ENCODE assay signal across 29 cellular contexts in the genomic region with DNA sequence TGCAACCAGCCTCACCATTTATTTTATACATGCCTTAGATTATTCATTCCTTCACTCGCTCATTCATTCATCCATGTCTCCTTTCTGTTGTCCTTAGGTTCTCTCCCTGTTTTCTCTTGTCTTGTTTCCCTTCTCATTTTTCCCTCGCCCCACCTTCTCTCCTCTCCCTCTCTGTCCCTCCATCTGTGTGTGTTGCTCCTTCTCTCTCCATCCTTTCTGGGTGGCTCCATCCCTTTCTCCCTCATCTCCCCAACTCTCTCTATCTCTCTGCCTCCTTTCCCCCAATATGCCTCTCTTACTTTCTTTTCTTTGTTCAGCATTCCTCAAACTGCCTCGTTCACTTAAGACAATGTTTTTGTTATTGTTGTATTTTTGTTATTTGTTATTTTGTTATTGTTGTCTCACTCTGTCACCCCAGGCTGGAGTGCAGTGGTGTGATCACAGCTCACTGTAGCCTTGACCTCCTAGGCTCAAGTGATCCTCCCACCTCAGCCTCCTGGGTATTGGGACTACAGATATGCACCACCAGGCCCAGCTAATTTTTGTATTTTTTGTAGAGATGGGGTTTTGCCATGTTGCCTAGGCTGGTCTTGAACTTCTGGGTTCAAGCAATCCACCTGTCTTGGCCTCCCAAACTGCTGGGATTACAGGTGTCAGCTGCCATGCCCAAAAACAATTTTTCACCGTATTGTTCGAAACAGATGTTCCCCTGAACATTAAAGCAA. TPM values are rescaled to one million over a fixed set of nuclear protein-coding genes. Genes with fewer than 3 reads are reported as not detected.
"Had no signal": no experiment of that assay in that cellular context is flagged by ENCODE, and none has a peak within 500 bp of the region (broad histone marks: within the 10 kb centered on the region; RNA-seq: fewer than 3 reads in every experiment).

No MANE protein-coding gene starts in this region.

- ATAC-seq: activated naive CD8-positive, alpha-beta T cell treated with anti-CD3 and anti-CD28 coated beads, Interleukin-2, amount 50 U/mL, for 24 hours; PC-3; T-helper 17 cell had no signal

- H3K27me3 ChIP-seq: Peyer's patch, SJSA1 had no signal

- H3K4me3 ChIP-seq: Peyer's patch, SJSA1 had no signal

- H3K36me3 ChIP-seq: Peyer's patch, SJSA1 had no signal

- H3K4me1 ChIP-seq: Peyer's patch, SJSA1 had no signal

- H3K27ac ChIP-seq: Peyer's patch, SJSA1, VCaP had no signal

- H3K9me3 ChIP-seq: Peyer's patch, SJSA1, SK-N-SH had no signal

- DNase-seq: activated B cell treated with CpG ODN at 0.5 μM for 24 hours; activated CD4-positive, alpha-beta memory T cell treated with anti-CD3 and anti-CD28 coated beads for 36 hours; activated CD4-positive, alpha-beta T cell treated with anti-CD3 and anti-CD28 coated beads for 4 hours; activated CD4-positive, alpha-beta T cell treated with anti-CD3 and anti-CD28 coated beads, Interleukin-2, amount 50 U/mL, for 1 hour; activated CD4-positive, CD25-positive, alpha-beta regulatory T cell treated with anti-CD3 and anti-CD28 coated beads, Interleukin-2, amount 50 U/mL, for 72 hours; activated CD8-positive, alpha-beta memory T cell treated with anti-CD3 and anti-CD28 coated beads, Interleukin-2, amount 50 U/mL, for 4 hours; activated naive CD8-positive, alpha-beta T cell treated with anti-CD3 and anti-CD28 coated beads, Interleukin-2, amount 50 U/mL, for 24 hours; activated T-cell treated with anti-CD3 and anti-CD28 coated beads for 4 hours; activated T-cell treated with anti-CD3 and anti-CD28 coated beads, Interleukin-2, amount 50 U/mL, for 4 hours; anterior cingulate cortex; caudate nucleus; cerebellar nuclear complex; MM.1S; MV-4-11; NCI-H1092; NCI-H1436 treated with DMSO at 0.1 percent for 48 hours; NCI-H345; NCI-H524 treated with DMSO at 0.1 percent for 48 hours; PC-3; Peyer's patch; SHP77 treated with DMSO at 0.1 percent for 48 hours; SK-N-SH; T-helper 17 cell had no signal

RNA-seq across cellular contexts. Expression of a gene that starts 27.5 kb away (rescaled TPM):
- total RNA-seq: activated B cell treated with CpG ODN at 0.5 μM for 24 hours; activated CD4-positive, alpha-beta memory T cell treated with anti-CD3 and anti-CD28 coated beads for 36 hours; activated T-cell treated with anti-CD3 and anti-CD28 coated beads, Interleukin-2, amount 50 U/mL, for 4 hours; activated T-helper 1 cell treated with anti-CD3 and anti-CD28 coated beads, Interleukin-12 subunit alpha, Interleukin-12 subunit beta, Interleukin-2, Interleukin-4 antibody, amounts not matched to agents 30 ng/mL and 10 ng/mL and 1 ng/mL, durations not matched to agents 14 hours and 24 hours and 36 hours; bronchial epithelial cell; LHCN-M2; NCI-H460; PC-3; Peyer's patch; SJSA1; T-helper 17 cell had no signal

RNA-seq across cellular contexts. Expression of a gene that starts 31.8 kb away (rescaled TPM):
- total RNA-seq: activated B cell treated with CpG ODN at 0.5 μM for 24 hours; activated CD4-positive, alpha-beta memory T cell treated with anti-CD3 and anti-CD28 coated beads for 36 hours; activated T-cell treated with anti-CD3 and anti-CD28 coated beads, Interleukin-2, amount 50 U/mL, for 4 hours; activated T-helper 1 cell treated with anti-CD3 and anti-CD28 coated beads, Interleukin-12 subunit alpha, Interleukin-12 subunit beta, Interleukin-2, Interleukin-4 antibody, amounts not matched to agents 30 ng/mL and 10 ng/mL and 1 ng/mL, durations not matched to agents 14 hours and 24 hours and 36 hours; bronchial epithelial cell; LHCN-M2; NCI-H460; PC-3; Peyer's patch; SJSA1; T-helper 17 cell had no signal

RNA-seq across cellular contexts. Expression of a gene that starts 34.6 kb away (rescaled TPM):
- total RNA-seq: activated B cell treated with CpG ODN at 0.5 μM for 24 hours; activated CD4-positive, alpha-beta memory T cell treated with anti-CD3 and anti-CD28 coated beads for 36 hours; activated T-cell treated with anti-CD3 and anti-CD28 coated beads, Interleukin-2, amount 50 U/mL, for 4 hours; activated T-helper 1 cell treated with anti-CD3 and anti-CD28 coated beads, Interleukin-12 subunit alpha, Interleukin-12 subunit beta, Interleukin-2, Interleukin-4 antibody, amounts not matched to agents 30 ng/mL and 10 ng/mL and 1 ng/mL, durations not matched to agents 14 hours and 24 hours and 36 hours; bronchial epithelial cell; LHCN-M2; NCI-H460; PC-3; Peyer's patch; SJSA1; T-helper 17 cell had no signal

RNA-seq across cellular contexts. Expression of a gene that starts 39.5 kb away (rescaled TPM):
- total RNA-seq: activated B cell treated with CpG ODN at 0.5 μM for 24 hours; activated CD4-positive, alpha-beta memory T cell treated with anti-CD3 and anti-CD28 coated beads for 36 hours; activated T-cell treated with anti-CD3 and anti-CD28 coated beads, Interleukin-2, amount 50 U/mL, for 4 hours; activated T-helper 1 cell treated with anti-CD3 and anti-CD28 coated beads, Interleukin-12 subunit alpha, Interleukin-12 subunit beta, Interleukin-2, Interleukin-4 antibody, amounts not matched to agents 30 ng/mL and 10 ng/mL and 1 ng/mL, durations not matched to agents 14 hours and 24 hours and 36 hours; bronchial epithelial cell; LHCN-M2; NCI-H460; PC-3; Peyer's patch; SJSA1; T-helper 17 cell had no signal
